16 cellular contexts compared by ENCODE assay signal in the genomic region with DNA sequence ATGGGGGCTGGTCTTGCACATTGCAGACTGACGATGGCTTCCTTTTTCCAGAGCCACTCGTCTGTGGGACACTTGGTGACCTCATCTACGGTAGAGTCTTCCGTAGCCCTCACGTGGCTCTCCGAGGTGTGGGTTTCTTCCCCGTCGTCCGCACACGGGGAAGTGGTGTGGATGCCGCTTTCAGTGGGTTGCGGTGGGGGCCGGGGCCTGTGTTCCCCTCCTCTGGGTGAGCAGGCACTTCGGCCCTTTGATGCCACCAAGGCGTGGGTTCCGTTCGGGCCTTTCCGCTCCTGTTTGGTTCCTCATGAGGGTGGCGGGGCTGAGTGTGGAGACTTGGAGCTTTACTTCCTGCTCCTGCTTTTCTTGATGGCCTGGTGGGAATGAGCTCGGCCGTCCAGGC.
"Had no signal": no experiment of that assay in that cellular context is flagged by ENCODE, and none has a peak within 500 bp of the region (broad histone marks: within the 10 kb centered on the region; RNA-seq: fewer than 3 reads in every experiment).

No MANE protein-coding gene starts in this region.

- ATAC-seq: activated CD4-positive, alpha-beta T cell treated with anti-CD3 and anti-CD28 coated beads for 36 hours; activated CD8-positive, alpha-beta T cell treated with anti-CD3 and anti-CD28 coated beads for 36 hours; activated naive CD8-positive, alpha-beta T cell treated with anti-CD3 and anti-CD28 coated beads, Interleukin-2, amount 50 U/mL, for 24 hours; natural killer cell treated with Interleukin-12 subunit alpha and Interleukin-12 subunit beta and Interleukin-15 and Interleukin-18, amount 100 ng/mL, for 72 hours had no signal

- H3K4me1 Mint-ChIP-seq: immature natural killer cell had no signal

- H3K36me3 Mint-ChIP-seq: immature natural killer cell; natural killer cell treated with Interleukin-12 subunit alpha and Interleukin-12 subunit beta and Interleukin-15 and Interleukin-18, amount 100 ng/mL, for 72 hours had no signal

- H3K4me3 ChIP-seq: cardiac muscle cell had no signal

- H3K4me3 Mint-ChIP-seq: activated CD4-positive, alpha-beta T cell treated with anti-CD3 and anti-CD28 coated beads for 36 hours; activated CD8-positive, alpha-beta T cell treated with anti-CD3 and anti-CD28 coated beads for 36 hours; activated naive CD8-positive, alpha-beta T cell treated with anti-CD3 and anti-CD28 coated beads, Interleukin-2, amount 50 U/mL, for 24 hours; activated T-helper 1 cell treated with anti-CD3 and anti-CD28 coated beads, Interleukin-12 subunit alpha, Interleukin-12 subunit beta, Interleukin-2, Interleukin-4 antibody, amounts not matched to agents 30 ng/mL and 10 ng/mL and 1 ng/mL, durations not matched to agents 14 hours and 24 hours and 36 hours; immature natural killer cell; natural killer cell treated with Interleukin-12 subunit alpha and Interleukin-12 subunit beta and Interleukin-15 and Interleukin-18, amount 100 ng/mL, for 72 hours; T-helper 2 cell treated with Interferon-gamma antibody and Interleukin-4, amounts not matched to agents 5 μg/mL and 100 μg/mL, for 36 hours had no signal

- H3K36me3 ChIP-seq: cardiac muscle cell had no signal

- H3K27ac Mint-ChIP-seq: activated CD4-positive, alpha-beta T cell treated with anti-CD3 and anti-CD28 coated beads for 36 hours; activated CD8-positive, alpha-beta T cell treated with anti-CD3 and anti-CD28 coated beads for 36 hours; activated naive CD8-positive, alpha-beta T cell treated with anti-CD3 and anti-CD28 coated beads, Interleukin-2, amount 50 U/mL, for 24 hours; activated T-helper 1 cell treated with anti-CD3 and anti-CD28 coated beads, Interleukin-12 subunit alpha, Interleukin-12 subunit beta, Interleukin-2, Interleukin-4 antibody, amounts not matched to agents 30 ng/mL and 10 ng/mL and 1 ng/mL, durations not matched to agents 14 hours and 24 hours and 36 hours; immature natural killer cell; natural killer cell treated with Interleukin-12 subunit alpha and Interleukin-12 subunit beta and Interleukin-15 and Interleukin-18, amount 100 ng/mL, for 72 hours; T-helper 2 cell treated with Interferon-gamma antibody and Interleukin-4, amounts not matched to agents 5 μg/mL and 100 μg/mL, for 36 hours had no signal

- H3K27me3 ChIP-seq: cardiac muscle cell had no signal

- H3K27me3 Mint-ChIP-seq: activated CD4-positive, alpha-beta T cell treated with anti-CD3 and anti-CD28 coated beads for 36 hours; activated CD8-positive, alpha-beta T cell treated with anti-CD3 and anti-CD28 coated beads for 36 hours; activated naive CD8-positive, alpha-beta T cell treated with anti-CD3 and anti-CD28 coated beads, Interleukin-2, amount 50 U/mL, for 24 hours; natural killer cell treated with Interleukin-12 subunit alpha and Interleukin-12 subunit beta and Interleukin-15 and Interleukin-18, amount 100 ng/mL, for 72 hours had no signal

- DNase-seq: activated CD4-positive, alpha-beta T cell treated with anti-CD3 and anti-CD28 coated beads for 36 hours; activated CD8-positive, alpha-beta memory T cell treated with anti-CD3 and anti-CD28 coated beads, Interleukin-2, amount 50 U/mL, for 4 hours; activated CD8-positive, alpha-beta T cell treated with anti-CD3 and anti-CD28 coated beads for 36 hours; activated naive CD4-positive, alpha-beta T cell treated with Interleukin-2 at 50 U/mL for 16 hours; activated naive CD8-positive, alpha-beta T cell treated with anti-CD3 and anti-CD28 coated beads, Interleukin-2, amount 50 U/mL, for 24 hours; effector CD4-positive, alpha-beta T cell; immature natural killer cell; occipital lobe; stimulated activated CD4-positive, alpha-beta T cell treated with anti-CD3 and anti-CD28 coated beads, Interleukin-2, amount 100 ng/mL, for 24 hours; stimulated activated naive CD4-positive, alpha-beta T cell treated with Interleukin-2 at 50 U/mL for 16 hours had no signal

- H3K9me3 Mint-ChIP-seq: activated CD8-positive, alpha-beta T cell treated with anti-CD3 and anti-CD28 coated beads for 36 hours; activated naive CD8-positive, alpha-beta T cell treated with anti-CD3 and anti-CD28 coated beads, Interleukin-2, amount 50 U/mL, for 24 hours; activated T-helper 1 cell treated with anti-CD3 and anti-CD28 coated beads, Interleukin-12 subunit alpha, Interleukin-12 subunit beta, Interleukin-2, Interleukin-4 antibody, amounts not matched to agents 30 ng/mL and 10 ng/mL and 1 ng/mL, durations not matched to agents 14 hours and 24 hours and 36 hours; immature natural killer cell; natural killer cell treated with Interleukin-12 subunit alpha and Interleukin-12 subunit beta and Interleukin-15 and Interleukin-18, amount 100 ng/mL, for 72 hours; T-helper 2 cell treated with Interferon-gamma antibody and Interleukin-4, amounts not matched to agents 5 μg/mL and 100 μg/mL, for 36 hours had no signal

- FAIRE-seq: astrocyte, colon had no signal
